1 cellular context compared by ENCODE assay signal in the genomic region with DNA sequence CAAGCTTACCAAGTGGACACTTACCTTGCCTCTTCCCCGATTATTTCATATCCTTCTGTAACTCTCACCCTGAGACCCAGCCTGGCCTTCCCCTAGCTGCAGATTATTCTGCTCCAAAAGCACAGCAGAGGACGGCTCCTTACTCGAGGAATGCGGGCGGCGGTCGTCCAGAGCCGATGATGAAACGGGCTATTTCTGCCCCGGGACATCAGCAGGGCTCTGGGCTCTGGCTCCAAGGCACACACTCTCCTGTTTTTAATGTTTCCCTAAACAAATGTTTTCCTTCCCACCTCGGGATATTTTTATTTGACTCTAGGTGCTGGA.
TF ChIP-seq lines count a peak whose summit lies in the region.

No MANE protein-coding gene starts in this region.

TF ChIP-seq in GM23338, 12 proteins besides CTCF, POLR2A, EP300 and RAD21 (continued from another document):
- TF ChIP-seq, protein P1, sequence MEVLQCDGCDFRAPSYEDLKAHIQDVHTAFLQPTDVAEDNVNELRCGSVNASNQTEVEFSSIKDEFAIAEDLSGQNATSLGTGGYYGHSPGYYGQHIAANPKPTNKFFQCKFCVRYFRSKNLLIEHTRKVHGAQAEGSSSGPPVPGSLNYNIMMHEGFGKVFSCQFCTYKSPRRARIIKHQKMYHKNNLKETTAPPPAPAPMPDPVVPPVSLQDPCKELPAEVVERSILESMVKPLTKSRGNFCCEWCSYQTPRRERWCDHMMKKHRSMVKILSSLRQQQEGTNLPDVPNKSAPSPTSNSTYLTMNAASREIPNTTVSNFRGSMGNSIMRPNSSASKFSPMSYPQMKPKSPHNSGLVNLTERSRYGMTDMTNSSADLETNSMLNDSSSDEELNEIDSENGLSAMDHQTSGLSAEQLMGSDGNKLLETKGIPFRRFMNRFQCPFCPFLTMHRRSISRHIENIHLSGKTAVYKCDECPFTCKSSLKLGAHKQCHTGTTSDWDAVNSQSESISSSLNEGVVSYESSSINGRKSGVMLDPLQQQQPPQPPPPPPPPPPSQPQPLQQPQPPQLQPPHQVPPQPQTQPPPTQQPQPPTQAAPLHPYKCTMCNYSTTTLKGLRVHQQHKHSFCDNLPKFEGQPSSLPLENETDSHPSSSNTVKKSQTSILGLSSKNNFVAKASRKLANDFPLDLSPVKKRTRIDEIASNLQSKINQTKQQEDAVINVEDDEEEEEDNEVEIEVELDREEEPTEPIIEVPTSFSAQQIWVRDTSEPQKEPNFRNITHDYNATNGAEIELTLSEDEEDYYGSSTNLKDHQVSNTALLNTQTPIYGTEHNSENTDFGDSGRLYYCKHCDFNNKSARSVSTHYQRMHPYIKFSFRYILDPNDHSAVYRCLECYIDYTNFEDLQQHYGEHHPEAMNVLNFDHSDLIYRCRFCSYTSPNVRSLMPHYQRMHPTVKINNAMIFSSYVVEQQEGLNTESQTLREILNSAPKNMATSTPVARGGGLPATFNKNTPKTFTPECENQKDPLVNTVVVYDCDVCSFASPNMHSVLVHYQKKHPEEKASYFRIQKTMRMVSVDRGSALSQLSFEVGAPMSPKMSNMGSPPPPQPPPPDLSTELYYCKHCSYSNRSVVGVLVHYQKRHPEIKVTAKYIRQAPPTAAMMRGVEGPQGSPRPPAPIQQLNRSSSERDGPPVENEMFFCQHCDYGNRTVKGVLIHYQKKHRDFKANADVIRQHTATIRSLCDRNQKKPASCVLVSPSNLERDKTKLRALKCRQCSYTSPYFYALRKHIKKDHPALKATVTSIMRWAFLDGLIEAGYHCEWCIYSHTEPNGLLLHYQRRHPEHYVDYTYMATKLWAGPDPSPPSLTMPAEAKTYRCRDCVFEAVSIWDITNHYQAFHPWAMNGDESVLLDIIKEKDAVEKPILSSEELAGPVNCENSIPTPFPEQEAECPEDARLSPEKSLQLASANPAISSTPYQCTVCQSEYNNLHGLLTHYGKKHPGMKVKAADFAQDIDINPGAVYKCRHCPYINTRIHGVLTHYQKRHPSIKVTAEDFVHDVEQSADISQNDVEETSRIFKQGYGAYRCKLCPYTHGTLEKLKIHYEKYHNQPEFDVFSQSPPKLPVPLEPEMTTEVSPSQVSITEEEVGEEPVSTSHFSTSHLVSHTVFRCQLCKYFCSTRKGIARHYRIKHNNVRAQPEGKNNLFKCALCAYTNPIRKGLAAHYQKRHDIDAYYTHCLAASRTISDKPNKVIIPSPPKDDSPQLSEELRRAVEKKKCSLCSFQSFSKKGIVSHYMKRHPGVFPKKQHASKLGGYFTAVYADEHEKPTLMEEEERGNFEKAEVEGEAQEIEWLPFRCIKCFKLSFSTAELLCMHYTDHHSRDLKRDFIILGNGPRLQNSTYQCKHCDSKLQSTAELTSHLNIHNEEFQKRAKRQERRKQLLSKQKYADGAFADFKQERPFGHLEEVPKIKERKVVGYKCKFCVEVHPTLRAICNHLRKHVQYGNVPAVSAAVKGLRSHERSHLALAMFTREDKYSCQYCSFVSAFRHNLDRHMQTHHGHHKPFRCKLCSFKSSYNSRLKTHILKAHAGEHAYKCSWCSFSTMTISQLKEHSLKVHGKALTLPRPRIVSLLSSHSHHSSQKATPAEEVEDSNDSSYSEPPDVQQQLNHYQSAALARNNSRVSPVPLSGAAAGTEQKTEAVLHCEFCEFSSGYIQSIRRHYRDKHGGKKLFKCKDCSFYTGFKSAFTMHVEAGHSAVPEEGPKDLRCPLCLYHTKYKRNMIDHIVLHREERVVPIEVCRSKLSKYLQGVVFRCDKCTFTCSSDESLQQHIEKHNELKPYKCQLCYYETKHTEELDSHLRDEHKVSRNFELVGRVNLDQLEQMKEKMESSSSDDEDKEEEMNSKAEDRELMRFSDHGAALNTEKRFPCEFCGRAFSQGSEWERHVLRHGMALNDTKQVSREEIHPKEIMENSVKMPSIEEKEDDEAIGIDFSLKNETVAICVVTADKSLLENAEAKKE (CRISPR knock-in tag; IDR thresholded peaks at IDR 0.05): no peak
- TF ChIP-seq EZH2phosphoT487 (IDR thresholded peaks at IDR 0.05; ENCODE audit: unreplicated experiment) (no peak), NANOG (IDR thresholded peaks at IDR 0.05; ENCODE audit: borderline replicate concordance) (no peak), ZNF331 (CRISPR knock-in tag; IDR thresholded peaks at IDR 0.05; ENCODE audit: low read depth) (no peak)
